ENCODE assay signal across 19 cellular contexts in genomic region chr16:14347706-14348105, GRCh38.
"Had no signal": no experiment of that assay in that cellular context is flagged by ENCODE, and none has a peak within 500 bp of the region (broad histone marks: within the 10 kb centered on the region; RNA-seq: fewer than 3 reads in every experiment).

No MANE protein-coding gene starts in this region.

- H3K4me1 ChIP-seq: left lung, parathyroid adenoma had no signal

- H3K36me3 ChIP-seq: left lung, neutrophil, suprapubic skin had no signal

- ATAC-seq: activated CD8-positive, alpha-beta T cell treated with anti-CD3 and anti-CD28 coated beads, Interleukin-2, amount 10 ng/mL, durations not matched to agents 7 days and 5 days; left lung; natural killer cell; stimulated activated naive CD8-positive, alpha-beta T cell treated with anti-CD3 and anti-CD28 coated beads, Interleukin-15, Interleukin-2, amounts not matched to agents 100 U/mL and 50 U/mL, for 24 hours had no signal

- DNase-seq: activated CD4-positive, alpha-beta T cell treated with anti-CD3 and anti-CD28 coated beads, Interleukin-2, amount 10 ng/mL, durations not matched to agents 24 days and 14 days; activated CD4-positive, CD25-positive, alpha-beta regulatory T cell; activated CD8-positive, alpha-beta memory T cell treated with anti-CD3 and anti-CD28 coated beads, Interleukin-2, amount 50 U/mL, for 48 hours; activated CD8-positive, alpha-beta T cell treated with anti-CD3 and anti-CD28 coated beads, Interleukin-2, amount 10 ng/mL, durations not matched to agents 7 days and 5 days; activated naive CD8-positive, alpha-beta T cell treated with anti-CD3 and anti-CD28 coated beads for 36 hours; anterior cingulate cortex; cerebellar nuclear complex; effector memory CD4-positive, alpha-beta T cell; foreskin melanocyte; islet precursor cell; left lung; mesenchymal stem cell; natural killer cell; retina; small intestine; stimulated activated naive CD8-positive, alpha-beta T cell treated with anti-CD3 and anti-CD28 coated beads, Interleukin-15, Interleukin-2, amounts not matched to agents 100 U/mL and 50 U/mL, for 24 hours had no signal

- H3K27me3 ChIP-seq: left lung, neutrophil, suprapubic skin had no signal

- H3K9ac ChIP-seq: parathyroid adenoma had no signal

- H3K79me2 ChIP-seq: parathyroid adenoma had no signal

- H3K4me3 ChIP-seq: left lung, suprapubic skin had no signal

- H3K9me3 ChIP-seq: left lung, neutrophil, suprapubic skin had no signal

- H2AFZ ChIP-seq: parathyroid adenoma had no signal

- H3K27ac ChIP-seq: left lung, neutrophil, parathyroid adenoma, suprapubic skin had no signal
